16 cellular contexts compared by ENCODE assay signal in genomic region chr3:184275961-184276910, GRCh38. TPM values are rescaled to one million over a fixed set of nuclear protein-coding genes. Genes with fewer than 3 reads are reported as not detected.
DNase-seq lines count a peak whose midpoint lies in the region; ATAC-seq, FAIRE-seq and TF ChIP-seq lines count a peak whose summit lies in the region.
"Had no signal": no experiment of that assay in that cellular context is flagged by ENCODE, and none has a peak within 500 bp of the region (broad histone marks: within the 10 kb centered on the region; RNA-seq: fewer than 3 reads in every experiment).

Gene ECE2, plus strand, starts transcription at chr3:184276022. Its CDS starts 132 bp downstream, at chr3:184276154.

- H3K4me3 ChIP-seq in pancreas = peak within 1 kb of the TSS in 2 of 4 donors; percentile 30 to 37
- H3K4me3 ChIP-seq: gastrocnemius medialis, GM12878 had no signal

- WGBS in pancreas, 2 donors = 12 to 19% methylated on average over 42 to 65 of the region's 65 CpGs

- no peak for FAIRE-seq in pancreas (lab: Jason Lieb, UNC)
- FAIRE-seq: D721Med, GM12878 had no signal

- peaks cover 80% of the 10 kb centered on the region for H3K27me3 Mint-ChIP-seq in type B pancreatic cell

- no peak within 1 kb of the TSS for H3K4me3 Mint-ChIP-seq in type B pancreatic cell

- TF ChIP-seq CTCF in pancreas (IDR thresholded peaks at IDR 0.05) (no peak), type B pancreatic cell (conservative IDR thresholded peaks at IDR 0.05) (no peak)

- no peaks in the 10 kb centered on the region for H3K9me3 Mint-ChIP-seq in type B pancreatic cell

- DNase-seq in DMS53 (lab: John Stamatoyannopoulos, UW) (peak; percentile 41), DMS53 treated with DMSO at 0.1 percent for 48 hours (lab: John Stamatoyannopoulos, UW; ENCODE audit: unreplicated experiment) (no peak), NCI-H69 (lab: John Stamatoyannopoulos, UW) (peak; percentile 44), left ventricle myocardium superior (peak; percentile 40), pancreas (peak in 4 of 6 donors; percentile 56 to 81 (median 71)), type B pancreatic cell (ENCODE audit: extremely low spot score, unreplicated experiment) (no peak)
- no peak for DNase-seq in effector CD4-positive, alpha-beta T cell
- DNase-seq: activated CD4-positive, alpha-beta T cell treated with anti-CD3 and anti-CD28 coated beads for 4 hours; gastrocnemius medialis; NCI-H1930 had no signal

- ATAC-seq in left ventricle myocardium superior = no peak
- ATAC-seq in pancreas = peak; percentile 72 to 82 (median 78)
- ATAC-seq in GM19455 (IDR thresholded peaks at IDR 0.05; ENCODE audit: unreplicated experiment) = no peak
- ATAC-seq: gastrocnemius medialis, GM12878 had no signal

- H3K27me3 ChIP-seq in pancreas = no peaks in the 10 kb centered on the region

- H3K4me1 Mint-ChIP-seq in type B pancreatic cell (ENCODE audit: unreplicated experiment) = no peaks in the 10 kb centered on the region

- H3K36me3 ChIP-seq in pancreas = no peaks in the 10 kb centered on the region
- H3K36me3 ChIP-seq: gastrocnemius medialis had no signal

- no peaks in the 10 kb centered on the region for H3K4me1 ChIP-seq in pancreas
- H3K4me1 ChIP-seq: gastrocnemius medialis had no signal

- intact Hi-C loops in left ventricle myocardium superior (cut with micrococcal nuclease) = no loop called here
- intact Hi-C loops in pancreas (cut with DNase I) = no loop called here

- H3K27ac Mint-ChIP-seq in type B pancreatic cell = no peak within 1 kb of the TSS

- H3K36me3 Mint-ChIP-seq in type B pancreatic cell = no peaks in the 10 kb centered on the region

- peak within 1 kb of the TSS in 2 of 4 donors; percentile 38 to 54 for H3K27ac ChIP-seq in pancreas
- H3K27ac ChIP-seq: gastrocnemius medialis, KMS-11 had no signal

- no peaks in the 10 kb centered on the region for H3K9me3 ChIP-seq in pancreas
- H3K9me3 ChIP-seq: gastrocnemius medialis had no signal

RNA-seq across cellular contexts. Expression of gene ECE2, which starts in this region (rescaled TPM):
- not detected for total RNA-seq in left ventricle myocardium superior
- 10 to 100 TPM in 1 of 6 donors, 1 to 10 TPM in 5; 6.3 to 12.1 (median 8.8) TPM for total RNA-seq in pancreas
- polyA plus RNA-seq in pancreas = 10 to 100 TPM in 1 of 2 donors, 1 to 10 TPM in 1; 7.7 to 25.4 TPM
- total RNA-seq in type B pancreatic cell (ENCODE audit: low replicate concordance) = not detected in 2 replicates
- total RNA-seq: dermis microvascular lymphatic vessel endothelial cell, gastrocnemius medialis, GM12878, lung microvascular endothelial cell had no signal
- polyA plus RNA-seq: GM12878 had no signal

Comparison
In these comparisons a context has a peak if more than half of its experiments do, and no peak if none do; other contexts are left out.
1. DNase-seq: peak in DMS53 (single experiment), NCI-H69 (single experiment) and pancreas (4 of 6); none in DMS53 treated with DMSO at 0.1 percent for 48 hours (single experiment), effector CD4-positive, alpha-beta T cell (single experiment) and type B pancreatic cell (single experiment).
2. Peak in DNase-seq in left ventricle myocardium superior; RNA of the gene not detected or under 1 TPM.
3. ATAC-seq: peak in pancreas (4 of 4); none in left ventricle myocardium superior (single experiment) and GM19455 (single experiment).